Comparison of ENCODE assay signal across 1 cellular context in genomic region chr6:34652263-34652662, GRCh38.
TF ChIP-seq lines count a peak whose summit lies in the region.

No MANE protein-coding gene starts in this region.

TF ChIP-seq in HEK293, 187 proteins besides CTCF, POLR2A, EP300 and RAD21 (continued from another document):
- TF ChIP-seq PRDM10 (tag by site-specific recombination; IDR thresholded peaks at IDR 0.05) (peak; percentile 19; the same call in 1 of the 2 replicates), MZF1 (tag by site-specific recombination; IDR thresholded peaks at IDR 0.05; ENCODE audit: borderline replicate concordance) (no peak), PRDM6 (tag by site-specific recombination; IDR thresholded peaks at IDR 0.05) (0 out of 2 replicates have a peak, but pooled peaks have one; percentile 23), PBX3 (CRISPR knock-in tag; IDR thresholded peaks at IDR 0.05) (no peak), TSHZ1 (tag by site-specific recombination; IDR thresholded peaks at IDR 0.05; ENCODE audit: borderline replicate concordance) (no peak)
TF ChIP-seq in HEK293: peak in this region for 2.
